9 cellular contexts compared by ENCODE assay signal in the genomic region with DNA sequence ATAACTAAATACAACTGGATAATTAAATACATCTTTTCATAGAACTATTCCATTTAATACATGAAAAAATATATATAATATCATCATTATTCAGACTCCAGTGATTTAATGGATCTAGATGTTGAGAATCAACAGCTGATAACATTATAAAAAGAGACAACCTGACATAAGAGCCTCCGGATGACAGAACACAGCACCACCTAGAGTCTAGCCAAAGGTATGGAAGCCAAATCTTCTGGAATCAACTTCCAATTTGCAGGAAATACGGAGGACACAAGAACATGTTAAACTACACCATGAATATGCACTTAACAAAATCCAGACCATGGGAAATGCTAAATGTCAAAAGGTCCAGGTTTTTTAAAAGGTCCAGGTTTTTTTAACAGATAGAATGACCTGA. TPM values are rescaled to one million over a fixed set of nuclear protein-coding genes. Genes with fewer than 3 reads are reported as not detected.
DNase-seq lines count a peak whose midpoint lies in the region; ATAC-seq and TF ChIP-seq lines count a peak whose summit lies in the region.
"Had no signal": no experiment of that assay in that cellular context is flagged by ENCODE, and none has a peak within 500 bp of the region (broad histone marks: within the 10 kb centered on the region; RNA-seq: fewer than 3 reads in every experiment).

No MANE protein-coding gene starts in this region.

- no peak overlapping the region for H3K27ac Mint-ChIP-seq in chondrocyte (ENCODE audit: unreplicated experiment)
- no peak overlapping the region for H3K27ac Mint-ChIP-seq in CD4-positive, alpha-beta T cell

- H4K20me1 ChIP-seq in Loucy (ENCODE audit: insufficient read depth, low read length, poor library complexity, severe bottlenecking), result peaks cover 2% of the 10 kb centered on the region

- H3K18ac ChIP-seq in mesenchymal stem cell (ENCODE audit: low read depth in 1 of 2, low read length in 2 of 2), result no peak overlapping the region
- H3K18ac ChIP-seq in neuronal stem cell (ENCODE audit: low read length), result no peak overlapping the region

- H3K4me3 ChIP-seq in Loucy (ENCODE audit: low read length, poor library complexity, severe bottlenecking) (no peak overlapping the region), mesenchymal stem cell (ENCODE audit: insufficient read depth in 1 of 2, low read depth in 1 of 2, low read length in 2 of 2) (no peak overlapping the region), neuronal stem cell (ENCODE audit: low read length in 2 of 2) (no peak overlapping the region)

- H2AFZ ChIP-seq in Loucy (ENCODE audit: low read length) (no peak overlapping the region), mesenchymal stem cell (ENCODE audit: low read depth, low read length) (no peak overlapping the region), neuronal stem cell (ENCODE audit: low read length) (no peak overlapping the region)

- no peak overlapping the region for H3K14ac ChIP-seq in mesenchymal stem cell (ENCODE audit: low read length in 2 of 2)
- no peak overlapping the region for H3K14ac ChIP-seq in neuronal stem cell (ENCODE audit: low read length)

- H4K8ac ChIP-seq in mesenchymal stem cell (ENCODE audit: low read length), result no peak overlapping the region
- H4K8ac ChIP-seq in neuronal stem cell (ENCODE audit: low read depth, low read length), result no peak overlapping the region

- POLR2A ChIA-PET in CD4-positive, alpha-beta T cell (lab: Charles Lee), result interaction anchor here (0.6 kb wide), 1 partner anchor 47 kb away, joined by 3 read pairs; no protein-coding TSS in a partner anchor

- no peaks in the 10 kb centered on the region for H3F3A ChIP-seq in Loucy (ENCODE audit: low read depth)

- DNase-seq in EL (peak; percentile 34), chondrocyte (ENCODE audit: low spot score) (no peak), mesenchymal stem cell (peak; percentile 40), neuronal stem cell (ENCODE audit: low spot score) (no peak), Ammon's horn (ENCODE audit: low spot score) (no peak), activated T-cell treated with anti-CD3 and anti-CD28 coated beads for 4 hours (no peak)
- DNase-seq in CD4-positive, alpha-beta T cell, result no peak
- DNase-seq: activated gamma-delta T cell had no signal

- H3K4ac ChIP-seq in mesenchymal stem cell (ENCODE audit: low read depth in 1 of 2, low read length in 2 of 2) (no peak overlapping the region), neuronal stem cell (ENCODE audit: low read length) (no peak overlapping the region)

- TF ChIP-seq CTCF in Loucy (conservative IDR thresholded peaks at IDR 0.05; ENCODE audit: low read length) (peak; percentile 40), chondrocyte (IDR thresholded peaks at IDR 0.05) (peak; percentile 76)
- TF ChIP-seq CTCF in CD4-positive, alpha-beta T cell (IDR thresholded peaks at IDR 0.05), result no peak

- H3K27ac ChIP-seq in mesenchymal stem cell (ENCODE audit: low read length, poor library complexity, severe bottlenecking) (no peak overlapping the region), neuronal stem cell (replicated peaks; ENCODE audit: low read length) (no peak overlapping the region)
- H3K27ac ChIP-seq in CD4-positive, alpha-beta T cell (ENCODE audit: low read depth, low read length), result no peak overlapping the region

- H3K23ac ChIP-seq in mesenchymal stem cell (ENCODE audit: low read length in 2 of 2) (no peak overlapping the region), neuronal stem cell (ENCODE audit: low read depth, low read length, poor library complexity) (no peak overlapping the region)

- no peaks in the 10 kb centered on the region for H3K36me3 Mint-ChIP-seq in chondrocyte (ENCODE audit: low read depth)
- peaks cover 26% of the 10 kb centered on the region for H3K36me3 Mint-ChIP-seq in CD4-positive, alpha-beta T cell (ENCODE audit: low read depth)

- H2BK12ac ChIP-seq in mesenchymal stem cell (ENCODE audit: low read length in 2 of 2) (no peak overlapping the region), neuronal stem cell (ENCODE audit: low read length) (no peak overlapping the region)

- no peaks in the 10 kb centered on the region for H3K27me3 Mint-ChIP-seq in chondrocyte (ENCODE audit: low read depth)
- H3K27me3 Mint-ChIP-seq in CD4-positive, alpha-beta T cell, result no peaks in the 10 kb centered on the region

- H2AK5ac ChIP-seq in mesenchymal stem cell (ENCODE audit: low read length, severe bottlenecking), result no peak overlapping the region
- H2AK5ac ChIP-seq in neuronal stem cell (ENCODE audit: low read depth, low read length), result no peak overlapping the region

- H3K4me1 ChIP-seq in Loucy (ENCODE audit: insufficient read depth, low read length, poor library complexity, severe bottlenecking) (no peaks in the 10 kb centered on the region), mesenchymal stem cell (ENCODE audit: control insufficient read depth, insufficient read depth, low read depth, low read length) (no peaks in the 10 kb centered on the region), neuronal stem cell (ENCODE audit: control insufficient read depth in 2 of 2, insufficient read depth in 1 of 2, low read depth in 1 of 2, low read length in 2 of 2) (no peaks in the 10 kb centered on the region)

- H3K9me3 Mint-ChIP-seq in chondrocyte (ENCODE audit: low read depth), result peaks cover 2% of the 10 kb centered on the region
- peaks cover 2% of the 10 kb centered on the region for H3K9me3 Mint-ChIP-seq in CD4-positive, alpha-beta T cell

- CTCF ChIA-PET in CD4-positive, alpha-beta T cell (lab: Charles Lee), result no interaction called here

- H2BK120ac ChIP-seq in mesenchymal stem cell (ENCODE audit: low read depth, low read length), result no peak overlapping the region
- no peak overlapping the region for H2BK120ac ChIP-seq in neuronal stem cell (ENCODE audit: low read depth, low read length)

- 90% methylated on average over 2 of the region's 2 CpGs for WGBS in mesenchymal stem cell
- WGBS in neuronal stem cell (ENCODE audit: extremely low coverage in 2 of 2, insufficient read length in 2 of 2, insufficient replicate concordance in 1 of 2), 2 donors, result no CpG with 5 or more reads among the region's 2 CpGs

- H3K27me3 ChIP-seq in Loucy (ENCODE audit: insufficient read depth, low read length, poor library complexity, severe bottlenecking), result no peaks in the 10 kb centered on the region
- H3K27me3 ChIP-seq in mesenchymal stem cell (ENCODE audit: control insufficient read depth in 1 of 2, insufficient read depth in 1 of 2, low read length in 2 of 2), result no peaks in the 10 kb centered on the region
- no peaks in the 10 kb centered on the region for H3K27me3 ChIP-seq in neuronal stem cell (ENCODE audit: control insufficient read depth in 3 of 3, insufficient read depth in 3 of 3, low read depth in 1 of 3, low read length in 3 of 3)
- no peaks in the 10 kb centered on the region for H3K27me3 ChIP-seq in CD4-positive, alpha-beta T cell (ENCODE audit: control insufficient read depth, insufficient read depth, low read length)

- no peaks in the 10 kb centered on the region for H3K9me2 ChIP-seq in Loucy (replicated peaks; ENCODE audit: low read depth, low read length)

- H4K91ac ChIP-seq in mesenchymal stem cell (ENCODE audit: low read length) (no peak overlapping the region), neuronal stem cell (ENCODE audit: low read depth, low read length, poor library complexity) (no peak overlapping the region)

- H3K9ac ChIP-seq in Loucy (ENCODE audit: low read depth, low read length, poor library complexity, severe bottlenecking) (no peak overlapping the region), mesenchymal stem cell (ENCODE audit: low read length) (no peak overlapping the region), neuronal stem cell (ENCODE audit: low read depth, low read length, poor library complexity) (no peak overlapping the region)

- H3K4me3 Mint-ChIP-seq in chondrocyte (ENCODE audit: unreplicated experiment), result no peak overlapping the region
- H3K4me3 Mint-ChIP-seq in CD4-positive, alpha-beta T cell, result no peak overlapping the region

- H3K9me3 ChIP-seq in Loucy (ENCODE audit: insufficient read depth, low read depth, low read length), result no peaks in the 10 kb centered on the region
- H3K9me3 ChIP-seq in mesenchymal stem cell (ENCODE audit: control insufficient read depth, low read length), result peaks cover 4% of the 10 kb centered on the region
- H3K9me3 ChIP-seq in neuronal stem cell (replicated peaks in 1 of 2; ENCODE audit: control insufficient read depth in 2 of 2, insufficient read depth in 1 of 2, low read depth in 1 of 2, low read length in 2 of 2), result peaks cover 7 to 20% of the 10 kb centered on the region in 2 donors
- H3K9me3 ChIP-seq in CD4-positive, alpha-beta T cell (ENCODE audit: control insufficient read depth, low read length), result peaks cover 16% of the 10 kb centered on the region

- H3K36me3 ChIP-seq in Loucy (ENCODE audit: insufficient read depth, low read length) (no peaks in the 10 kb centered on the region), mesenchymal stem cell (ENCODE audit: control insufficient read depth in 1 of 2, insufficient read depth in 2 of 2, low read depth in 1 of 2, low read length in 2 of 2) (peaks cover 0 to 7% of the 10 kb centered on the region in 2 experiments), neuronal stem cell (replicated peaks in 1 of 2; ENCODE audit: control insufficient read depth in 2 of 2, insufficient read depth in 2 of 2, low read length in 2 of 2) (no peaks in the 10 kb centered on the region)

- no peak overlapping the region for H2BK5ac ChIP-seq in mesenchymal stem cell (ENCODE audit: low read depth, low read length, poor library complexity, severe bottlenecking)
- H2BK5ac ChIP-seq in neuronal stem cell (ENCODE audit: low read length), result no peak overlapping the region

- ATAC-seq in CD4-positive, alpha-beta T cell (ENCODE audit: poor library complexity), result no peak

- intact Hi-C loops in CD4-positive, alpha-beta T cell (cut with DNase I, micrococcal nuclease), result no loop called here

- H3K79me2 ChIP-seq in Loucy (ENCODE audit: insufficient read depth, low read length), result peaks cover 7% of the 10 kb centered on the region; the same call in 1 of the 2 replicates

- H3K4me2 ChIP-seq in Loucy (ENCODE audit: low read depth, low read length, poor library complexity, severe bottlenecking), result no peak overlapping the region
- H3K4me2 ChIP-seq in mesenchymal stem cell (ENCODE audit: low read length, poor library complexity, severe bottlenecking), result no peak overlapping the region
- no peak overlapping the region for H3K4me2 ChIP-seq in neuronal stem cell (ENCODE audit: insufficient read depth, low read length, poor library complexity, severe bottlenecking)

- H3K79me1 ChIP-seq in mesenchymal stem cell (replicated peaks; ENCODE audit: low read length, poor library complexity, severe bottlenecking) (peaks cover 21% of the 10 kb centered on the region), neuronal stem cell (ENCODE audit: low read depth, low read length) (peaks cover 5% of the 10 kb centered on the region)

- H3K4me1 Mint-ChIP-seq in chondrocyte (ENCODE audit: low read depth), result peaks cover 33% of the 10 kb centered on the region
- peaks cover 11% of the 10 kb centered on the region for H3K4me1 Mint-ChIP-seq in CD4-positive, alpha-beta T cell (ENCODE audit: low read depth)

- H2BK15ac ChIP-seq in mesenchymal stem cell (ENCODE audit: low read depth, poor library complexity, severe bottlenecking), result no peak overlapping the region
- no peak overlapping the region for H2BK15ac ChIP-seq in neuronal stem cell (ENCODE audit: low read length)

RNA-seq across cellular contexts. Expression of a gene that starts 55.0 kb away (rescaled TPM):
- total RNA-seq in chondrocyte, result 19.7 to 41.9 TPM (median 25.1 TPM) in 3 replicates
- polyA plus RNA-seq in mesenchymal stem cell (2013, experiment 1 of 2), result 9.2 TPM
- 8.3 TPM for polyA plus RNA-seq in mesenchymal stem cell (2013, experiment 2 of 2)
- polyA plus RNA-seq in neuronal stem cell (2013, experiment 1 of 2), result 15.9 TPM
- polyA plus RNA-seq in neuronal stem cell (2013, experiment 2 of 2), result 15.7 TPM
- 10 to 100 TPM; 52.6 to 55.0 TPM for total RNA-seq in CD4-positive, alpha-beta T cell

Comparison
In these comparisons a context has a peak if more than half of its experiments do, and no peak if none do; other contexts are left out.
1. DNase-seq: peak in EL (single experiment) and mesenchymal stem cell (single experiment); none in chondrocyte (single experiment), neuronal stem cell (single experiment), CD4-positive, alpha-beta T cell (0 of 10), Ammon's horn (single experiment) and activated T-cell treated with anti-CD3 and anti-CD28 coated beads for 4 hours (single experiment).